ENCODE assay signal across 1 cellular context in the genomic region with DNA sequence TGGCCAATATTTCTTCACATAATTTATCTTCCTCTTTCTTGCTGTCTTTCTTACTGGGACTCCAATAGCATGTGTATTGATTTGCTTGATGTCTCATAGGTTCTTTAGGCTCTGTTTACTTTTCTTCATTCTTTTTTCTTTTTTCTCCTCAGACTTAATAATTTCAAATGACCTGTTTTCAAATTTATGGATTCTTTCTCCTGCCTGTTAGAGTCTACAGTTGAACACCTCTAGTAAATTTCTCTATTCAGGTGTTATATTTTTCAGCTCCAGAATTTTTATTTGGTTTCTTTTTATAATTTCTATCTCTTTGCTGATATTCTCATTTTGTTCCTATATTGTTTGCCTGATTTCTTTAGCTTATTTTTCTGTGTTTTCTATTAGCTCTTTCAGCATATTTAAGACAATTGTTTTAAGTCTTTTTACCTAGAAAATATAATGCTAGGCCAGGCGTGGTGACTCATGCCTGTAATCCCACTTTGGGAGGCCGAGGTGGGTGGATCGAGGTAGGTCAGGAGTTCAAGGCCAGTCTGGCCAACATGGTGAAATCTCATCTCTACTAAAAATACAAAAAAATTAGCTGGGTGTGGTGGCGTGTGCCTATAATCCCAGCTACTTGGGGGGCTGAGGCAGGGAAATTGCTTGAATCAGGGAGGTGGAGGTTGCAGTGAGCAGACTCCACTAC.
A peak's percentile ranks its signal among the peaks of the same experiment; 100 is the strongest.
TF ChIP-seq lines count a peak whose summit lies in the region.

No MANE protein-coding gene starts in this region.

TF ChIP-seq in HepG2, 621 proteins besides CTCF, POLR2A, EP300 and RAD21 (continued from another document):
- TF ChIP-seq, protein P1, sequence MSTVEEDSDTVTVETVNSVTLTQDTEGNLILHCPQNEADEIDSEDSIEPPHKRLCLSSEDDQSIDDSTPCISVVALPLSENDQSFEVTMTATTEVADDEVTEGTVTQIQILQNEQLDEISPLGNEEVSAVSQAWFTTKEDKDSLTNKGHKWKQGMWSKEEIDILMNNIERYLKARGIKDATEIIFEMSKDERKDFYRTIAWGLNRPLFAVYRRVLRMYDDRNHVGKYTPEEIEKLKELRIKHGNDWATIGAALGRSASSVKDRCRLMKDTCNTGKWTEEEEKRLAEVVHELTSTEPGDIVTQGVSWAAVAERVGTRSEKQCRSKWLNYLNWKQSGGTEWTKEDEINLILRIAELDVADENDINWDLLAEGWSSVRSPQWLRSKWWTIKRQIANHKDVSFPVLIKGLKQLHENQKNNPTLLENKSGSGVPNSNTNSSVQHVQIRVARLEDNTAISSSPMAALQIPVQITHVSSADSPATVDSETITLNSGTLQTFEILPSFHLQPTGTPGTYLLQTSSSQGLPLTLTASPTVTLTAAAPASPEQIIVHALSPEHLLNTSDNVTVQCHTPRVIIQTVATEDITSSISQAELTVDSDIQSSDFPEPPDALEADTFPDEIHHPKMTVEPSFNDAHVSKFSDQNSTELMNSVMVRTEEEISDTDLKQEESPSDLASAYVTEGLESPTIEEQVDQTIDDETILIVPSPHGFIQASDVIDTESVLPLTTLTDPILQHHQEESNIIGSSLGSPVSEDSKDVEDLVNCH (CRISPR knock-in tag; IDR thresholded peaks at IDR 0.05), result no peak
- TF ChIP-seq ZNF883 (CRISPR knock-in tag; IDR thresholded peaks at IDR 0.05; ENCODE audit: not compliant biosample characterization) (no peak), GTF2F1 (IDR thresholded peaks at IDR 0.05; ENCODE audit: low read length) (no peak), ATF7-NPFF (CRISPR knock-in tag; IDR thresholded peaks at IDR 0.05; ENCODE audit: low read depth) (no peak), AGO2 (optimal IDR thresholded peaks at IDR 0.05; ENCODE audit: low read depth, low read length) (no peak), TP53 (CRISPR knock-in tag; conservative IDR thresholded peaks at IDR 0.05) (no peak), MYNN (CRISPR knock-in tag; IDR thresholded peaks at IDR 0.05; ENCODE audit: low read depth) (no peak), CHCHD3 (CRISPR knock-in tag; IDR thresholded peaks at IDR 0.05) (no peak), CREM (IDR thresholded peaks at IDR 0.05) (no peak), CREM (CRISPR knock-in tag; IDR thresholded peaks at IDR 0.05) (no peak), ZEB1 (IDR thresholded peaks at IDR 0.05; ENCODE audit: insufficient replicate concordance, low read depth) (no peak), ZNF143 (CRISPR knock-in tag; IDR thresholded peaks at IDR 0.05) (no peak), RFXANK (CRISPR knock-in tag; IDR thresholded peaks at IDR 0.05) (no peak), NR2F6 (IDR thresholded peaks at IDR 0.05) (peak; percentile 15; the same call in 1 of the 2 replicates), NR2F6 (CRISPR knock-in tag; IDR thresholded peaks at IDR 0.05) (0 out of 2 replicates have a peak, but pooled peaks have one; percentile 29), HMGA1 (CRISPR knock-in tag; conservative IDR thresholded peaks at IDR 0.05) (no peak), EEA1 (CRISPR knock-in tag; IDR thresholded peaks at IDR 0.05; ENCODE audit: borderline replicate concordance) (no peak), BORCS8-MEF2B (CRISPR knock-in tag; IDR thresholded peaks at IDR 0.05) (no peak), POGZ (CRISPR knock-in tag; IDR thresholded peaks at IDR 0.05) (no peak), ZNF160 (CRISPR knock-in tag; IDR thresholded peaks at IDR 0.05) (peak; percentile 98)
- TF ChIP-seq, protein P2, sequence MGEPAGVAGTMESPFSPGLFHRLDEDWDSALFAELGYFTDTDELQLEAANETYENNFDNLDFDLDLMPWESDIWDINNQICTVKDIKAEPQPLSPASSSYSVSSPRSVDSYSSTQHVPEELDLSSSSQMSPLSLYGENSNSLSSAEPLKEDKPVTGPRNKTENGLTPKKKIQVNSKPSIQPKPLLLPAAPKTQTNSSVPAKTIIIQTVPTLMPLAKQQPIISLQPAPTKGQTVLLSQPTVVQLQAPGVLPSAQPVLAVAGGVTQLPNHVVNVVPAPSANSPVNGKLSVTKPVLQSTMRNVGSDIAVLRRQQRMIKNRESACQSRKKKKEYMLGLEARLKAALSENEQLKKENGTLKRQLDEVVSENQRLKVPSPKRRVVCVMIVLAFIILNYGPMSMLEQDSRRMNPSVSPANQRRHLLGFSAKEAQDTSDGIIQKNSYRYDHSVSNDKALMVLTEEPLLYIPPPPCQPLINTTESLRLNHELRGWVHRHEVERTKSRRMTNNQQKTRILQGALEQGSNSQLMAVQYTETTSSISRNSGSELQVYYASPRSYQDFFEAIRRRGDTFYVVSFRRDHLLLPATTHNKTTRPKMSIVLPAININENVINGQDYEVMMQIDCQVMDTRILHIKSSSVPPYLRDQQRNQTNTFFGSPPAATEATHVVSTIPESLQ (CRISPR knock-in tag; conservative IDR thresholded peaks at IDR 0.05), result no peak
- TF ChIP-seq, protein P3, sequence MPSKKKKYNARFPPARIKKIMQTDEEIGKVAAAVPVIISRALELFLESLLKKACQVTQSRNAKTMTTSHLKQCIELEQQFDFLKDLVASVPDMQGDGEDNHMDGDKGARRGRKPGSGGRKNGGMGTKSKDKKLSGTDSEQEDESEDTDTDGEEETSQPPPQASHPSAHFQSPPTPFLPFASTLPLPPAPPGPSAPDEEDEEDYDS (CRISPR knock-in tag; IDR thresholded peaks at IDR 0.05), result no peak
